ENCODE assay signal across 9 cellular contexts in the genomic region with DNA sequence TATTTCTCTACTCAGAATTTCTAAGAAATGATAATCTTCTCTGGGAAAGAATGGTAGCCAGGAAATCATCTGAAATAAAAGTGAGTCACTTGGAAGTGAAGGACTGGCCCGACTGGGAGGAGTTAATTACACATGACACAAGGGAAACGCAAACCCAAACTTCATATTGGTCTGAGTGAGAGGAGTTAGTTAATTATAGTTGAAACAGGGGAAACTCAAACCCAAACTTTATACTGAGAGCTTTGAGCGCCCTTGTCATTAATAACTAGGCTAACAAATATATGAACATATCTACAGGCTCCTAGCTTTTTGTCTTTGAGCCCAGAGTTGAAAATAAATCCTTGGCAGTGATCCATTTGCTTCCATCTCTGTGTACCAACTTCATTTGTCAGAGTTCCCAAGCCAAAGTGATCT.
DNase-seq lines count a peak whose midpoint lies in the region; ATAC-seq and TF ChIP-seq lines count a peak whose summit lies in the region.
"Had no signal": no experiment of that assay in that cellular context is flagged by ENCODE, and none has a peak within 500 bp of the region (broad histone marks: within the 10 kb centered on the region; RNA-seq: fewer than 3 reads in every experiment).

No MANE protein-coding gene starts in this region.

- H3K9ac ChIP-seq in adipocyte (ENCODE audit: low read length): peak overlapping the region; percentile 88

- H3K9me3 ChIP-seq in adipocyte (ENCODE audit: control insufficient read depth, low read length): no peaks in the 10 kb centered on the region
- H3K9me3 ChIP-seq: mucosa of descending colon had no signal

- H3K27me3 ChIP-seq in adipocyte (replicated peaks; ENCODE audit: control insufficient read depth, insufficient read depth, low read length): no peaks in the 10 kb centered on the region

- H3K4me3 ChIP-seq in adipocyte (ENCODE audit: low read length): peak overlapping the region; percentile 76
- H3K4me3 ChIP-seq in retinal pigment epithelial cell (ENCODE audit: low read length): no peak overlapping the region
- H3K4me3 ChIP-seq: mucosa of descending colon had no signal

- no peaks in the 10 kb centered on the region for H3K36me3 ChIP-seq in adipocyte (ENCODE audit: control insufficient read depth, insufficient read depth, low read length, severe bottlenecking)

- ATAC-seq in HG02763 (IDR thresholded peaks at IDR 0.05; ENCODE audit: unreplicated experiment) (no peak), HG03108 (IDR thresholded peaks at IDR 0.05; ENCODE audit: unreplicated experiment) (no peak)

- H3K4me1 ChIP-seq in adipocyte (ENCODE audit: control insufficient read depth, insufficient read depth, low read length): peaks cover 44% of the 10 kb centered on the region

- DNase-seq in EL (peak; percentile 80), adipocyte (ENCODE audit: low read depth) (peak; percentile 56), glomerular visceral epithelial cell (ENCODE audit: extremely low spot score) (peak; percentile 48), retinal pigment epithelial cell (ENCODE audit: low read depth) (peak; percentile 55), GM19240 (ENCODE audit: insufficient read length, low spot score) (no peak), GM19238 (ENCODE audit: insufficient read length, low spot score) (no peak)

- TF ChIP-seq CTCF in retinal pigment epithelial cell (conservative IDR thresholded peaks at IDR 0.05; ENCODE audit: low read depth, low read length): no peak

Comparison
In these comparisons a context has a peak if more than half of its experiments do, and no peak if none do; other contexts are left out.
1. DNase-seq: peak in EL (single experiment), adipocyte (single experiment), glomerular visceral epithelial cell (single experiment) and retinal pigment epithelial cell (single experiment); none in GM19240 (single experiment) and GM19238 (single experiment).